In the genomic region with DNA sequence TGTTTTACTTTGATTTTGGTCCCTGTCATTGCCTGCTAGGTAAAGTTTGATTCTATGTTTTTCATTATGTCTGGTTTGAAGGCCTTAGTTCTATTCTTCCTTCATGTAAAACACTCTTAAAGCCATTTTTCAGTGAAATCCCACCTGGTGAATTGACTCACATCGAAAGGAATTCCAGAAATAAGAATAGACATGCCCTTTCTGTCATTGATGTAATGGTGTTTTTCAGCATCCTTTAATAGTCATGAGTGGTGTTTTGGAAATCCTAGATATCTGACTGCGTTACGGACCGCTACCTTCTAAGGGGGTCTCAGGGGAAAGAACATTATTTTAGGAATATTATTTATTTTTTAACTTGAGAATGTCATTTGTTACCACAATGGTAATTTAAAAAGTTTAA, we compare ENCODE assay signal across 28 cellular contexts.
"Had no signal": no experiment of that assay in that cellular context is flagged by ENCODE, and none has a peak within 500 bp of the region (broad histone marks: within the 10 kb centered on the region; RNA-seq: fewer than 3 reads in every experiment).

No MANE protein-coding gene starts in this region.

- H3K27ac ChIP-seq: left lung, lower lobe of right lung, ovary, right atrium auricular region, right lobe of liver, transverse colon, upper lobe of left lung, vagina had no signal

- H3K4me2 ChIP-seq: smooth muscle cell had no signal

- H3K4me3 Mint-ChIP-seq: naive thymus-derived CD4-positive, alpha-beta T cell; natural killer cell treated with Interleukin-12 subunit alpha and Interleukin-12 subunit beta and Interleukin-15 and Interleukin-18, amount 100 ng/mL, for 72 hours; stimulated activated memory B cell treated with anti-CD40 and anti-IgM and Interleukin-4, amounts not matched to agents 10 μg/mL and 1 μg/mL and 100 μg/mL, for 72 hours; stimulated activated naive CD8-positive, alpha-beta T cell treated with anti-CD3 and anti-CD28 coated beads, Interleukin-15, amount 100 ng/mL, for 72 hours had no signal

- H3K27me3 ChIP-seq: left lung, ovary, right atrium auricular region, right lobe of liver, transverse colon, upper lobe of left lung, vagina had no signal

- ATAC-seq: left colon; left lung; lower lobe of right lung; mucosa of descending colon; naive thymus-derived CD4-positive, alpha-beta T cell; natural killer cell treated with Interleukin-12 subunit alpha and Interleukin-12 subunit beta and Interleukin-15 and Interleukin-18, amount 100 ng/mL, for 72 hours; right lobe of liver; stimulated activated memory B cell treated with anti-CD40 and anti-IgM and Interleukin-4, amounts not matched to agents 10 μg/mL and 1 μg/mL and 100 μg/mL, for 72 hours; stimulated activated naive CD8-positive, alpha-beta T cell treated with anti-CD3 and anti-CD28 coated beads, Interleukin-15, amount 100 ng/mL, for 72 hours had no signal

- DNase-seq: hypothalamus; immature natural killer cell; kidney; left colon; left lung; lower lobe of right lung; mesendoderm; midbrain; mucosa of descending colon; naive thymus-derived CD4-positive, alpha-beta T cell; ovary; right lobe of liver; stimulated activated CD4-positive, alpha-beta T cell treated with anti-CD3 and anti-CD28 coated beads, Interleukin-1b, Interleukin-23, amount 100 ng/mL, for 48 hours; stimulated activated CD4-positive, alpha-beta T cell treated with anti-CD3 and anti-CD28 coated beads, Interleukin-2, amount 100 ng/mL, for 48 hours; stimulated activated CD4-positive, alpha-beta T cell treated with anti-CD3 and anti-CD28 coated beads, Interleukin-4, amount 100 ng/mL, for 4 hours; stimulated activated CD8-positive, alpha-beta memory T cell treated with anti-CD3 and anti-CD28 coated beads, Interleukin-4, amount 100 ng/mL, for 48 hours; stimulated activated naive CD4-positive, alpha-beta T cell treated with Interleukin-2 at 50 U/mL for 16 hours; stimulated activated naive CD8-positive, alpha-beta T cell treated with anti-CD3 and anti-CD28 coated beads, Interleukin-15, amount 100 ng/mL, for 72 hours; substantia nigra; transverse colon; upper lobe of left lung had no signal

- H3K27ac Mint-ChIP-seq: immature natural killer cell; naive thymus-derived CD4-positive, alpha-beta T cell; natural killer cell treated with Interleukin-12 subunit alpha and Interleukin-12 subunit beta and Interleukin-15 and Interleukin-18, amount 100 ng/mL, for 72 hours; progenitor cell of endocrine pancreas; stimulated activated memory B cell treated with anti-CD40 and anti-IgM and Interleukin-4, amounts not matched to agents 10 μg/mL and 1 μg/mL and 100 μg/mL, for 72 hours; stimulated activated naive CD8-positive, alpha-beta T cell treated with anti-CD3 and anti-CD28 coated beads, Interleukin-15, amount 100 ng/mL, for 72 hours had no signal

- H3K4me1 ChIP-seq: left lung, lower lobe of right lung, right atrium auricular region, right lobe of liver, transverse colon, vagina had no signal

- H3K36me3 Mint-ChIP-seq: naive thymus-derived CD4-positive, alpha-beta T cell had no signal

- FAIRE-seq: islet of Langerhans, kidney had no signal

- H3K36me3 ChIP-seq: left lung, lower lobe of right lung, ovary, right atrium auricular region, right lobe of liver, transverse colon, upper lobe of left lung, vagina had no signal

- H3K27me3 Mint-ChIP-seq: natural killer cell treated with Interleukin-12 subunit alpha and Interleukin-12 subunit beta and Interleukin-15 and Interleukin-18, amount 100 ng/mL, for 72 hours; progenitor cell of endocrine pancreas; stimulated activated memory B cell treated with anti-CD40 and anti-IgM and Interleukin-4, amounts not matched to agents 10 μg/mL and 1 μg/mL and 100 μg/mL, for 72 hours had no signal

- H3K9me3 ChIP-seq: lower lobe of right lung, mucosa of descending colon, ovary, right lobe of liver, vagina had no signal

- H3K4me1 Mint-ChIP-seq: naive thymus-derived CD4-positive, alpha-beta T cell; stimulated activated naive CD8-positive, alpha-beta T cell treated with anti-CD3 and anti-CD28 coated beads, Interleukin-15, amount 100 ng/mL, for 72 hours had no signal

- H3K4me3 ChIP-seq: left lung, lower lobe of right lung, mucosa of descending colon, ovary, right atrium auricular region, right lobe of liver, smooth muscle cell, transverse colon, upper lobe of left lung, vagina had no signal
